Comparison of ENCODE assay signal across 1 cellular context in genomic region chr3:129211772-129212171, GRCh38.
TF ChIP-seq lines count a peak whose summit lies in the region.

No MANE protein-coding gene starts in this region.

TF ChIP-seq in WTC11, 78 proteins besides CTCF, POLR2A, EP300 and RAD21 (continued from another document):
- TF ChIP-seq USF1 (CRISPR knock-in tag; IDR thresholded peaks at IDR 0.05): no peak
